In the genomic region with DNA sequence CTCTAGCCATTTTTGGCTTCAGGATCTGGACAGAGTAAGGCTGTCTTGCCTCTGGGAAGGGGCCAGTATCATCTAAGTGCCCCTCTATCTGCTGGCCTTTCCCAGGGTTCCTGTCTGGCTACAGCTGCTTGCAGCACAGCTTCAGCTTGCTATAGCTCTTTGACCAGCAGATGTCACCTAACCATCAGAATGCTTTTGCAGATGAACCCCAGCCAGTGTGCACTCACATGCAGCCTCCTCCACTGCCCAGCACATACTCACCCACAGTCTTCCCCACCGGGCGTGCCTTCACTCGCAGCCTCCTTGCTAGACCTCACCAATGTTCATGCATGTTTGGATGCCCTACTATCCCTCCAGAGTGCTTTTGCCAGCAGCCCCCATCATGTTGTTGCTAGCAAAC, we compare ENCODE assay signal across 1 cellular context.
TF ChIP-seq lines count a peak whose summit lies in the region.

No MANE protein-coding gene starts in this region.

TF ChIP-seq in HCT116, 20 proteins besides CTCF, POLR2A, EP300 and RAD21 (continued from another document):
- TF ChIP-seq, protein P1, sequence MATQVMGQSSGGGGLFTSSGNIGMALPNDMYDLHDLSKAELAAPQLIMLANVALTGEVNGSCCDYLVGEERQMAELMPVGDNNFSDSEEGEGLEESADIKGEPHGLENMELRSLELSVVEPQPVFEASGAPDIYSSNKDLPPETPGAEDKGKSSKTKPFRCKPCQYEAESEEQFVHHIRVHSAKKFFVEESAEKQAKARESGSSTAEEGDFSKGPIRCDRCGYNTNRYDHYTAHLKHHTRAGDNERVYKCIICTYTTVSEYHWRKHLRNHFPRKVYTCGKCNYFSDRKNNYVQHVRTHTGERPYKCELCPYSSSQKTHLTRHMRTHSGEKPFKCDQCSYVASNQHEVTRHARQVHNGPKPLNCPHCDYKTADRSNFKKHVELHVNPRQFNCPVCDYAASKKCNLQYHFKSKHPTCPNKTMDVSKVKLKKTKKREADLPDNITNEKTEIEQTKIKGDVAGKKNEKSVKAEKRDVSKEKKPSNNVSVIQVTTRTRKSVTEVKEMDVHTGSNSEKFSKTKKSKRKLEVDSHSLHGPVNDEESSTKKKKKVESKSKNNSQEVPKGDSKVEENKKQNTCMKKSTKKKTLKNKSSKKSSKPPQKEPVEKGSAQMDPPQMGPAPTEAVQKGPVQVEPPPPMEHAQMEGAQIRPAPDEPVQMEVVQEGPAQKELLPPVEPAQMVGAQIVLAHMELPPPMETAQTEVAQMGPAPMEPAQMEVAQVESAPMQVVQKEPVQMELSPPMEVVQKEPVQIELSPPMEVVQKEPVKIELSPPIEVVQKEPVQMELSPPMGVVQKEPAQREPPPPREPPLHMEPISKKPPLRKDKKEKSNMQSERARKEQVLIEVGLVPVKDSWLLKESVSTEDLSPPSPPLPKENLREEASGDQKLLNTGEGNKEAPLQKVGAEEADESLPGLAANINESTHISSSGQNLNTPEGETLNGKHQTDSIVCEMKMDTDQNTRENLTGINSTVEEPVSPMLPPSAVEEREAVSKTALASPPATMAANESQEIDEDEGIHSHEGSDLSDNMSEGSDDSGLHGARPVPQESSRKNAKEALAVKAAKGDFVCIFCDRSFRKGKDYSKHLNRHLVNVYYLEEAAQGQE (IDR thresholded peaks at IDR 0.05; ENCODE audit: low read depth) = no peak
- TF ChIP-seq POLR2AphosphoS5 (IDR thresholded peaks at IDR 0.05; ENCODE audit: low read depth, low read length) (no peak), CBX3 (IDR thresholded peaks at IDR 0.05; ENCODE audit: low read depth) (no peak), YY1 (IDR thresholded peaks at IDR 0.05; ENCODE audit: extremely low read depth, insufficient replicate concordance, low read depth, low read length) (no peak), EZH2 (IDR thresholded peaks at IDR 0.05) (no peak)
- TF ChIP-seq, protein P2, sequence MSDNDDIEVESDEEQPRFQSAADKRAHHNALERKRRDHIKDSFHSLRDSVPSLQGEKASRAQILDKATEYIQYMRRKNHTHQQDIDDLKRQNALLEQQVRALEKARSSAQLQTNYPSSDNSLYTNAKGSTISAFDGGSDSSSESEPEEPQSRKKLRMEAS (IDR thresholded peaks at IDR 0.05) = no peak
